1 cellular context compared by ENCODE assay signal in the genomic region with DNA sequence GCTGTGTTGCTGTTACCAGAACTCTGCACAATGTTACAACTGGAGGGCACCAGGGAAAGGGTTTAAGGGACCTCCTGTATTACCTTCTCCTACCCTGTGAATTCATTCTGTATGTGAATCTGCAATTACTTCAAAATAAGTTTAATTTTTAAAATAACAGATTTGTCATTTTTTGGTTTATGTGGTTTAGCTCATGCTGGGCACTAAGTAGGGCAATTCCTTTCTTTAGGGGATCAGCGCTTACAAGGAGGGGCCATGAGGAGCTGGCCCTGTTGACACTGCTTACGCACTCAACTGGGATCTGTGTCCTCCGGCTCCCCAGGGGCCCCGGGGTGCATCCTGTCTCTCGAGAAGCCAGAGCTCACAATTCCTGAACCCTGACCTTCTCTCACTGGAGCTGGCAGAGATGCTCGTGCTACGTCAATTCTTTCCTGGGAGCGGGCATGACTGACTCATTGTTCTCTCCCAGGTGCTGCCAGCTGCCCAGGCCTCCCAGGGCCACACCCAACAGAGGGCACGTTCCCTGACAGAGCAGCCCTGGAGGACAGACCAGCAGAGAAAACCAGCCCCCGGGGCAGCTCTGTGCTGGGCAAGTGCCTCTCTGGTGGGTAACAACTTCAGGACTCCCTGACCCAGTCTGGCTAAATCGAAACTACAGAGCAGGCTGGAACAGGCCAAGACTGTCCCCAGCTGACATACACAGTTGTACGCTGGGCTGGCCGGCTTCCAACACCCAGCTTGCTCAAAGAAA.
TF ChIP-seq lines count a peak whose summit lies in the region.

No MANE protein-coding gene starts in this region.

TF ChIP-seq in GM23338, 12 proteins besides CTCF, POLR2A, EP300 and RAD21 (continued from another document):
- TF ChIP-seq, protein P1, sequence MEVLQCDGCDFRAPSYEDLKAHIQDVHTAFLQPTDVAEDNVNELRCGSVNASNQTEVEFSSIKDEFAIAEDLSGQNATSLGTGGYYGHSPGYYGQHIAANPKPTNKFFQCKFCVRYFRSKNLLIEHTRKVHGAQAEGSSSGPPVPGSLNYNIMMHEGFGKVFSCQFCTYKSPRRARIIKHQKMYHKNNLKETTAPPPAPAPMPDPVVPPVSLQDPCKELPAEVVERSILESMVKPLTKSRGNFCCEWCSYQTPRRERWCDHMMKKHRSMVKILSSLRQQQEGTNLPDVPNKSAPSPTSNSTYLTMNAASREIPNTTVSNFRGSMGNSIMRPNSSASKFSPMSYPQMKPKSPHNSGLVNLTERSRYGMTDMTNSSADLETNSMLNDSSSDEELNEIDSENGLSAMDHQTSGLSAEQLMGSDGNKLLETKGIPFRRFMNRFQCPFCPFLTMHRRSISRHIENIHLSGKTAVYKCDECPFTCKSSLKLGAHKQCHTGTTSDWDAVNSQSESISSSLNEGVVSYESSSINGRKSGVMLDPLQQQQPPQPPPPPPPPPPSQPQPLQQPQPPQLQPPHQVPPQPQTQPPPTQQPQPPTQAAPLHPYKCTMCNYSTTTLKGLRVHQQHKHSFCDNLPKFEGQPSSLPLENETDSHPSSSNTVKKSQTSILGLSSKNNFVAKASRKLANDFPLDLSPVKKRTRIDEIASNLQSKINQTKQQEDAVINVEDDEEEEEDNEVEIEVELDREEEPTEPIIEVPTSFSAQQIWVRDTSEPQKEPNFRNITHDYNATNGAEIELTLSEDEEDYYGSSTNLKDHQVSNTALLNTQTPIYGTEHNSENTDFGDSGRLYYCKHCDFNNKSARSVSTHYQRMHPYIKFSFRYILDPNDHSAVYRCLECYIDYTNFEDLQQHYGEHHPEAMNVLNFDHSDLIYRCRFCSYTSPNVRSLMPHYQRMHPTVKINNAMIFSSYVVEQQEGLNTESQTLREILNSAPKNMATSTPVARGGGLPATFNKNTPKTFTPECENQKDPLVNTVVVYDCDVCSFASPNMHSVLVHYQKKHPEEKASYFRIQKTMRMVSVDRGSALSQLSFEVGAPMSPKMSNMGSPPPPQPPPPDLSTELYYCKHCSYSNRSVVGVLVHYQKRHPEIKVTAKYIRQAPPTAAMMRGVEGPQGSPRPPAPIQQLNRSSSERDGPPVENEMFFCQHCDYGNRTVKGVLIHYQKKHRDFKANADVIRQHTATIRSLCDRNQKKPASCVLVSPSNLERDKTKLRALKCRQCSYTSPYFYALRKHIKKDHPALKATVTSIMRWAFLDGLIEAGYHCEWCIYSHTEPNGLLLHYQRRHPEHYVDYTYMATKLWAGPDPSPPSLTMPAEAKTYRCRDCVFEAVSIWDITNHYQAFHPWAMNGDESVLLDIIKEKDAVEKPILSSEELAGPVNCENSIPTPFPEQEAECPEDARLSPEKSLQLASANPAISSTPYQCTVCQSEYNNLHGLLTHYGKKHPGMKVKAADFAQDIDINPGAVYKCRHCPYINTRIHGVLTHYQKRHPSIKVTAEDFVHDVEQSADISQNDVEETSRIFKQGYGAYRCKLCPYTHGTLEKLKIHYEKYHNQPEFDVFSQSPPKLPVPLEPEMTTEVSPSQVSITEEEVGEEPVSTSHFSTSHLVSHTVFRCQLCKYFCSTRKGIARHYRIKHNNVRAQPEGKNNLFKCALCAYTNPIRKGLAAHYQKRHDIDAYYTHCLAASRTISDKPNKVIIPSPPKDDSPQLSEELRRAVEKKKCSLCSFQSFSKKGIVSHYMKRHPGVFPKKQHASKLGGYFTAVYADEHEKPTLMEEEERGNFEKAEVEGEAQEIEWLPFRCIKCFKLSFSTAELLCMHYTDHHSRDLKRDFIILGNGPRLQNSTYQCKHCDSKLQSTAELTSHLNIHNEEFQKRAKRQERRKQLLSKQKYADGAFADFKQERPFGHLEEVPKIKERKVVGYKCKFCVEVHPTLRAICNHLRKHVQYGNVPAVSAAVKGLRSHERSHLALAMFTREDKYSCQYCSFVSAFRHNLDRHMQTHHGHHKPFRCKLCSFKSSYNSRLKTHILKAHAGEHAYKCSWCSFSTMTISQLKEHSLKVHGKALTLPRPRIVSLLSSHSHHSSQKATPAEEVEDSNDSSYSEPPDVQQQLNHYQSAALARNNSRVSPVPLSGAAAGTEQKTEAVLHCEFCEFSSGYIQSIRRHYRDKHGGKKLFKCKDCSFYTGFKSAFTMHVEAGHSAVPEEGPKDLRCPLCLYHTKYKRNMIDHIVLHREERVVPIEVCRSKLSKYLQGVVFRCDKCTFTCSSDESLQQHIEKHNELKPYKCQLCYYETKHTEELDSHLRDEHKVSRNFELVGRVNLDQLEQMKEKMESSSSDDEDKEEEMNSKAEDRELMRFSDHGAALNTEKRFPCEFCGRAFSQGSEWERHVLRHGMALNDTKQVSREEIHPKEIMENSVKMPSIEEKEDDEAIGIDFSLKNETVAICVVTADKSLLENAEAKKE (CRISPR knock-in tag; IDR thresholded peaks at IDR 0.05): no peak
- TF ChIP-seq EZH2 (IDR thresholded peaks at IDR 0.05; ENCODE audit: low read depth, unreplicated experiment) (no peak), ZNF114 (CRISPR knock-in tag; IDR thresholded peaks at IDR 0.05) (no peak), JUNB (IDR thresholded peaks at IDR 0.05; ENCODE audit: unreplicated experiment) (no peak), STAT1 (IDR thresholded peaks at IDR 0.05; ENCODE audit: unreplicated experiment) (no peak), EZH2phosphoT487 (IDR thresholded peaks at IDR 0.05; ENCODE audit: unreplicated experiment) (no peak), POLR2AphosphoS5 (IDR thresholded peaks at IDR 0.05; ENCODE audit: low read depth) (no peak)
- TF ChIP-seq, protein P2, sequence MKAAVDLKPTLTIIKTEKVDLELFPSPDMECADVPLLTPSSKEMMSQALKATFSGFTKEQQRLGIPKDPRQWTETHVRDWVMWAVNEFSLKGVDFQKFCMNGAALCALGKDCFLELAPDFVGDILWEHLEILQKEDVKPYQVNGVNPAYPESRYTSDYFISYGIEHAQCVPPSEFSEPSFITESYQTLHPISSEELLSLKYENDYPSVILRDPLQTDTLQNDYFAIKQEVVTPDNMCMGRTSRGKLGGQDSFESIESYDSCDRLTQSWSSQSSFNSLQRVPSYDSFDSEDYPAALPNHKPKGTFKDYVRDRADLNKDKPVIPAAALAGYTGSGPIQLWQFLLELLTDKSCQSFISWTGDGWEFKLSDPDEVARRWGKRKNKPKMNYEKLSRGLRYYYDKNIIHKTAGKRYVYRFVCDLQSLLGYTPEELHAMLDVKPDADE (IDR thresholded peaks at IDR 0.05): no peak
